32 cellular contexts compared by ENCODE assay signal in genomic region chr19:44149776-44150175, GRCh38.
"Had no signal": no experiment of that assay in that cellular context is flagged by ENCODE, and none has a peak within 500 bp of the region (broad histone marks: within the 10 kb centered on the region; RNA-seq: fewer than 3 reads in every experiment).

No MANE protein-coding gene starts in this region.

- H3K4me1 ChIP-seq: ascending aorta, breast epithelium, foreskin keratinocyte, gastrocnemius medialis had no signal

- H3K27me3 Mint-ChIP-seq: activated B cell treated with CpG ODN at 0.5 μM for 24 hours; activated CD4-positive, alpha-beta memory T cell treated with anti-CD3 and anti-CD28 coated beads for 36 hours; activated CD4-positive, alpha-beta T cell treated with anti-CD3 and anti-CD28 coated beads, Interleukin-2, amount 10 ng/mL, durations not matched to agents 24 days and 14 days; activated naive CD4-positive, alpha-beta T cell treated with anti-CD3 and anti-CD28 coated beads, Interleukin-2, amount 10 ng/mL, durations not matched to agents 7 days and 5 days; activated naive CD8-positive, alpha-beta T cell treated with anti-CD3 and anti-CD28 coated beads, Interleukin-2, amount 10 ng/mL, durations not matched to agents 7 days and 5 days; activated T-cell treated with anti-CD3 and anti-CD28 coated beads, Interleukin-2, amount 50 U/mL, for 24 hours; central memory CD8-positive, alpha-beta T cell; dendritic cell treated with granulocyte-macrophage colony-stimulating factor and Interleukin-4, amounts not matched to agents 40 ng/mL and 50 ng/mL, for 4 days; effector memory CD8-positive, alpha-beta T cell; T-helper 17 cell had no signal

- H3K4me1 Mint-ChIP-seq: activated B cell treated with CpG ODN at 0.5 μM for 24 hours; activated CD4-positive, alpha-beta T cell treated with anti-CD3 and anti-CD28 coated beads, Interleukin-2, amount 10 ng/mL, durations not matched to agents 24 days and 14 days; activated naive CD4-positive, alpha-beta T cell treated with anti-CD3 and anti-CD28 coated beads, Interleukin-2, amount 10 ng/mL, durations not matched to agents 7 days and 5 days; activated naive CD8-positive, alpha-beta T cell treated with anti-CD3 and anti-CD28 coated beads, Interleukin-2, amount 10 ng/mL, durations not matched to agents 7 days and 5 days; brain; central memory CD8-positive, alpha-beta T cell; T-helper 17 cell had no signal

- H3K27ac Mint-ChIP-seq: activated B cell treated with CpG ODN at 0.5 μM for 24 hours; activated CD4-positive, alpha-beta memory T cell treated with anti-CD3 and anti-CD28 coated beads for 36 hours; activated CD4-positive, alpha-beta T cell treated with anti-CD3 and anti-CD28 coated beads, Interleukin-2, amount 10 ng/mL, durations not matched to agents 24 days and 14 days; activated naive CD4-positive, alpha-beta T cell treated with anti-CD3 and anti-CD28 coated beads, Interleukin-2, amount 10 ng/mL, durations not matched to agents 7 days and 5 days; activated naive CD4-positive, alpha-beta T cell treated with anti-CD3 and anti-CD28 coated beads, Interleukin-2, amount 50 U/mL, for 72 hours; activated naive CD8-positive, alpha-beta T cell treated with anti-CD3 and anti-CD28 coated beads, Interleukin-2, amount 10 ng/mL, durations not matched to agents 7 days and 5 days; activated T-cell treated with anti-CD3 and anti-CD28 coated beads, Interleukin-2, amount 50 U/mL, for 24 hours; activated T-cell treated with anti-CD3 and anti-CD28 coated beads, Interleukin-2, amount 50 U/mL, for 72 hours; brain; dendritic cell treated with granulocyte-macrophage colony-stimulating factor and Interleukin-4, amounts not matched to agents 40 ng/mL and 50 ng/mL, for 4 days; T-helper 17 cell; T-helper 2 cell treated with Interferon-gamma antibody and Interleukin-4, amounts not matched to agents 5 μg/mL and 100 μg/mL, for 36 hours had no signal

- H3K4me3 Mint-ChIP-seq: activated B cell treated with CpG ODN at 0.5 μM for 24 hours; activated CD4-positive, alpha-beta memory T cell treated with anti-CD3 and anti-CD28 coated beads for 36 hours; activated CD4-positive, alpha-beta T cell treated with anti-CD3 and anti-CD28 coated beads, Interleukin-2, amount 10 ng/mL, durations not matched to agents 24 days and 14 days; activated naive CD4-positive, alpha-beta T cell treated with anti-CD3 and anti-CD28 coated beads, Interleukin-2, amount 10 ng/mL, durations not matched to agents 7 days and 5 days; activated naive CD8-positive, alpha-beta T cell treated with anti-CD3 and anti-CD28 coated beads, Interleukin-2, amount 10 ng/mL, durations not matched to agents 7 days and 5 days; activated T-cell treated with anti-CD3 and anti-CD28 coated beads, Interleukin-2, amount 50 U/mL, for 24 hours; activated T-cell treated with anti-CD3 and anti-CD28 coated beads, Interleukin-2, amount 50 U/mL, for 72 hours; brain; central memory CD8-positive, alpha-beta T cell; dendritic cell treated with granulocyte-macrophage colony-stimulating factor and Interleukin-4, amounts not matched to agents 40 ng/mL and 50 ng/mL, for 4 days; effector memory CD8-positive, alpha-beta T cell; T-helper 17 cell; T-helper 2 cell treated with Interferon-gamma antibody and Interleukin-4, amounts not matched to agents 5 μg/mL and 100 μg/mL, for 36 hours had no signal

- DNase-seq: activated B cell treated with CpG ODN at 0.5 μM for 24 hours; activated CD4-positive, alpha-beta memory T cell treated with anti-CD3 and anti-CD28 coated beads for 36 hours; activated CD4-positive, alpha-beta T cell treated with anti-CD3 and anti-CD28 coated beads, Interleukin-2, amount 10 ng/mL, durations not matched to agents 24 days and 14 days; activated CD8-positive, alpha-beta memory T cell treated with anti-CD3 and anti-CD28 coated beads, Interleukin-2, amount 50 U/mL, for 48 hours; activated gamma-delta T cell; activated naive CD4-positive, alpha-beta T cell; activated naive CD4-positive, alpha-beta T cell treated with anti-CD3 and anti-CD28 coated beads, Interleukin-2, amount 10 ng/mL, durations not matched to agents 7 days and 5 days; activated naive CD8-positive, alpha-beta T cell treated with anti-CD3 and anti-CD28 coated beads, Interleukin-2, amount 10 ng/mL, durations not matched to agents 7 days and 5 days; activated T-cell treated with anti-CD3 and anti-CD28 coated beads for 4 hours; activated T-cell treated with anti-CD3 and anti-CD28 coated beads, Interleukin-2, amount 50 U/mL, for 24 hours; activated T-cell treated with anti-CD3 and anti-CD28 coated beads, Interleukin-2, amount 50 U/mL, for 72 hours; dorsolateral prefrontal cortex; effector memory CD8-positive, alpha-beta T cell; erythroblast; foreskin keratinocyte; gastrocnemius medialis; glutamatergic neuron; T-helper 1 cell; T-helper 17 cell; T1000; WERI-Rb-1 had no signal

- H3K27ac ChIP-seq: ascending aorta, breast epithelium, cardiac muscle cell, coronary artery, dorsolateral prefrontal cortex, esophagus muscularis mucosa, foreskin keratinocyte, gastrocnemius medialis, WERI-Rb-1 had no signal

- ATAC-seq: activated CD4-positive, CD25-positive, alpha-beta regulatory T cell treated with anti-CD3 and anti-CD28 coated beads, Interleukin-2, amount 50 U/mL, for 24 hours; activated naive CD4-positive, alpha-beta T cell treated with anti-CD3 and anti-CD28 coated beads, Interleukin-2, amount 50 U/mL, for 72 hours; activated T-cell treated with anti-CD3 and anti-CD28 coated beads, Interleukin-2, amount 50 U/mL, for 72 hours; effector memory CD8-positive, alpha-beta T cell; foreskin keratinocyte; gastrocnemius medialis; T-helper 17 cell had no signal

- H3K27me3 ChIP-seq: ascending aorta, breast epithelium, cardiac muscle cell, dorsolateral prefrontal cortex, esophagus muscularis mucosa, foreskin keratinocyte, gastrocnemius medialis had no signal

- H3K4me3 ChIP-seq: ascending aorta, breast epithelium, cardiac muscle cell, coronary artery, dorsolateral prefrontal cortex, esophagus muscularis mucosa, gastrocnemius medialis had no signal
